Comparison of ENCODE assay signal across 27 cellular contexts in genomic region chr4:154205471-154205870, GRCh38.
DNase-seq lines count a peak whose midpoint lies in the region; ATAC-seq and TF ChIP-seq lines count a peak whose summit lies in the region.
"Had no signal": no experiment of that assay in that cellular context is flagged by ENCODE, and none has a peak within 500 bp of the region (broad histone marks: within the 10 kb centered on the region; RNA-seq: fewer than 3 reads in every experiment).

No MANE protein-coding gene starts in this region.

- H3K36me3 ChIP-seq in adipocyte (ENCODE audit: control insufficient read depth, insufficient read depth, low read length, severe bottlenecking), result no peaks in the 10 kb centered on the region
- H3K36me3 ChIP-seq: spleen, thoracic aorta, WERI-Rb-1 had no signal

- no peak overlapping the region for H3K4me3 Mint-ChIP-seq in mesothelial cell of epicardium
- H3K4me3 Mint-ChIP-seq: activated CD4-positive, alpha-beta T cell treated with anti-CD3 and anti-CD28 coated beads, Interleukin-2, amount 10 ng/mL, durations not matched to agents 7 days and 5 days; activated T-helper 1 cell treated with anti-CD3 and anti-CD28 coated beads, Interleukin-12 subunit alpha, Interleukin-12 subunit beta, Interleukin-2, Interleukin-4 antibody, amounts not matched to agents 30 ng/mL and 10 ng/mL and 1 ng/mL, durations not matched to agents 14 hours and 24 hours and 36 hours; CD4-positive, alpha-beta T cell; central memory CD8-positive, alpha-beta T cell; naive thymus-derived CD8-positive, alpha-beta T cell; T-helper 2 cell treated with Interferon-gamma antibody and Interleukin-4, amounts not matched to agents 5 μg/mL and 100 μg/mL, for 36 hours had no signal

- no peaks in the 10 kb centered on the region for H3K9me3 Mint-ChIP-seq in mesothelial cell of epicardium
- H3K9me3 Mint-ChIP-seq: activated CD4-positive, alpha-beta T cell treated with anti-CD3 and anti-CD28 coated beads, Interleukin-2, amount 10 ng/mL, durations not matched to agents 7 days and 5 days; activated T-helper 1 cell treated with anti-CD3 and anti-CD28 coated beads, Interleukin-12 subunit alpha, Interleukin-12 subunit beta, Interleukin-2, Interleukin-4 antibody, amounts not matched to agents 30 ng/mL and 10 ng/mL and 1 ng/mL, durations not matched to agents 14 hours and 24 hours and 36 hours; CD4-positive, alpha-beta T cell; central memory CD8-positive, alpha-beta T cell; T-helper 2 cell treated with Interferon-gamma antibody and Interleukin-4, amounts not matched to agents 5 μg/mL and 100 μg/mL, for 36 hours had no signal

- no peak for TF ChIP-seq CTCF in fibroblast of the aortic adventitia (IDR thresholded peaks at IDR 0.05; ENCODE audit: insufficient read depth, low read length)
- no peak for TF ChIP-seq CTCF in mesothelial cell of epicardium (IDR thresholded peaks at IDR 0.05; ENCODE audit: unreplicated experiment)

- H3K4me1 ChIP-seq in adipocyte (ENCODE audit: control insufficient read depth, insufficient read depth, low read length), result peaks cover 5% of the 10 kb centered on the region
- H3K4me1 ChIP-seq: spleen had no signal

- ATAC-seq in HG02938 (IDR thresholded peaks at IDR 0.05; ENCODE audit: unreplicated experiment) (no peak), left colon (no peak)
- ATAC-seq: left lobe of liver; naive thymus-derived CD8-positive, alpha-beta T cell; Right ventricle myocardium inferior had no signal

- H3K36me3 Mint-ChIP-seq in mesothelial cell of epicardium, result no peaks in the 10 kb centered on the region
- H3K36me3 Mint-ChIP-seq: naive thymus-derived CD8-positive, alpha-beta T cell had no signal

- no peaks in the 10 kb centered on the region for H3K9me3 ChIP-seq in adipocyte (ENCODE audit: control insufficient read depth, low read length)
- H3K9me3 ChIP-seq: spleen, thoracic aorta had no signal

- H3K27ac Mint-ChIP-seq in mesothelial cell of epicardium, result no peak overlapping the region
- H3K27ac Mint-ChIP-seq: activated CD4-positive, alpha-beta T cell treated with anti-CD3 and anti-CD28 coated beads, Interleukin-2, amount 10 ng/mL, durations not matched to agents 7 days and 5 days; activated T-helper 1 cell treated with anti-CD3 and anti-CD28 coated beads, Interleukin-12 subunit alpha, Interleukin-12 subunit beta, Interleukin-2, Interleukin-4 antibody, amounts not matched to agents 30 ng/mL and 10 ng/mL and 1 ng/mL, durations not matched to agents 14 hours and 24 hours and 36 hours; CD4-positive, alpha-beta T cell; naive thymus-derived CD8-positive, alpha-beta T cell; T-helper 2 cell treated with Interferon-gamma antibody and Interleukin-4, amounts not matched to agents 5 μg/mL and 100 μg/mL, for 36 hours had no signal

- peak; percentile 49 for DNase-seq in LHCN-M2 (ENCODE audit: low read depth)
- peak; percentile 15 for DNase-seq in adipocyte (ENCODE audit: low read depth)
- peak; percentile 2 for DNase-seq in fibroblast of the aortic adventitia (ENCODE audit: low read depth)
- DNase-seq in mesothelial cell of epicardium (ENCODE audit: low spot score in 2 of 2, unreplicated experiment in 2 of 2), result no peak
- no peak for DNase-seq in posterior cingulate gyrus
- DNase-seq in left colon, result no peak
- DNase-seq: activated CD4-positive, alpha-beta T cell treated with anti-CD3 and anti-CD28 coated beads, Interleukin-2, amount 10 ng/mL, durations not matched to agents 7 days and 5 days; activated naive CD4-positive, alpha-beta T cell treated with anti-CD3 and anti-CD28 coated beads, Interleukin-2, amount 50 U/mL, for 16 hours; anterior cingulate cortex; CD4-positive, alpha-beta T cell; dorsolateral prefrontal cortex; H7; naive thymus-derived CD8-positive, alpha-beta T cell; NCI-H2081; NCI-H774; retina; spleen; stimulated activated CD4-positive, alpha-beta T cell treated with anti-CD3 and anti-CD28 coated beads, Interleukin-4, amount 100 ng/mL, for 1 hour; stimulated activated naive CD4-positive, alpha-beta T cell; WERI-Rb-1 had no signal

- H3K27me3 Mint-ChIP-seq in mesothelial cell of epicardium (ENCODE audit: low read depth), result peaks cover 6% of the 10 kb centered on the region
- H3K27me3 Mint-ChIP-seq: central memory CD8-positive, alpha-beta T cell had no signal

- H3K27me3 ChIP-seq in adipocyte (replicated peaks; ENCODE audit: control insufficient read depth, insufficient read depth, low read length), result no peaks in the 10 kb centered on the region
- H3K27me3 ChIP-seq: dorsolateral prefrontal cortex, spleen had no signal

- no peak overlapping the region for H3K4me3 ChIP-seq in adipocyte (ENCODE audit: low read length)
- H3K4me3 ChIP-seq in fibroblast of the aortic adventitia (ENCODE audit: low read depth, low read length), result no peak overlapping the region
- H3K4me3 ChIP-seq: dorsolateral prefrontal cortex, spleen, thoracic aorta had no signal

- peaks cover 10% of the 10 kb centered on the region for H3K4me1 Mint-ChIP-seq in mesothelial cell of epicardium
- H3K4me1 Mint-ChIP-seq: activated CD4-positive, alpha-beta T cell treated with anti-CD3 and anti-CD28 coated beads, Interleukin-2, amount 10 ng/mL, durations not matched to agents 7 days and 5 days; central memory CD8-positive, alpha-beta T cell; naive thymus-derived CD8-positive, alpha-beta T cell had no signal

- no peak overlapping the region for H3K9ac ChIP-seq in adipocyte (ENCODE audit: low read length)

- intact Hi-C loops in posterior cingulate gyrus (cut with DNase I), result no loop called here
- intact Hi-C loops in left colon (cut with DNase I, micrococcal nuclease), result no loop called here

Comparison
In these comparisons a context has a peak if more than half of its experiments do, and no peak if none do; other contexts are left out.
1. DNase-seq: peak in LHCN-M2 (single experiment), adipocyte (single experiment) and fibroblast of the aortic adventitia (single experiment); none in mesothelial cell of epicardium (0 of 2), posterior cingulate gyrus (0 of 10) and left colon (0 of 2).